In the genomic region with DNA sequence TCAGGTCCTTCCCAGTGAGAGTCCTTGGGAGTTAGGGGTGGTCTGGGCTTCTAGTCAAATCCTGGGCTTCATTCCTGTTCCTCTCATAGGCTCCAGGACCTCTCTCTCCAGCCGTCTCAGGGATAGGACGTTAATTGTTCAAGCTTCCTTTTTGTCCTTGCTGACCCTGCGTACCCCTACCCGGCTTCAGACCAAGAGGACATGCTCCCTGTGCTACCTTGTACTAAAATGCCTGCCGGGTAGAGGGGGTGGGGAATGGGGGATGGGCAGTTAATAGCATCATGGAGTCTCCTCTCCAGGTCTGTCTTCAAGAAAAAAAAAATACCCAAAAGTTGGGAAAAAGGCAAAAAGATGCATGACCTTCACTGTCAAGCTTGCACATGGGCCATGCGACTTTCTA, we compare ENCODE assay signal across 19 cellular contexts. TPM values are rescaled to one million over a fixed set of nuclear protein-coding genes. Genes with fewer than 3 reads are reported as not detected.
DNase-seq lines count a peak whose midpoint lies in the region; ATAC-seq and TF ChIP-seq lines count a peak whose summit lies in the region.
"Had no signal": no experiment of that assay in that cellular context is flagged by ENCODE, and none has a peak within 500 bp of the region (broad histone marks: within the 10 kb centered on the region; RNA-seq: fewer than 3 reads in every experiment).

No MANE protein-coding gene starts in this region.

- H3K27ac ChIP-seq in breast epithelium, result peak overlapping the region; percentile 83 to 88
- H3K27ac ChIP-seq in tibial artery, result peak overlapping the region; percentile 58 to 65
- peak overlapping the region; percentile 91 for H3K27ac ChIP-seq in vagina
- H3K27ac ChIP-seq in substantia nigra (ENCODE audit: low read depth, low read length, poor library complexity, severe bottlenecking), result no peak overlapping the region
- H3K27ac ChIP-seq: 22Rv1, BLaER1, C4-2B, GM23248 had no signal

- H3K36me3 Mint-ChIP-seq in MCF 10A (ENCODE audit: insufficient read depth, unreplicated experiment), result no peaks in the 10 kb centered on the region
- H3K36me3 Mint-ChIP-seq: CD4-positive, CD25-positive, alpha-beta regulatory T cell; CD8-positive, alpha-beta T cell had no signal

- peaks cover 8% of the 10 kb centered on the region for H3K9me3 Mint-ChIP-seq in MCF 10A (ENCODE audit: unreplicated experiment)

- TF ChIP-seq POLR2A in breast epithelium (IDR thresholded peaks at IDR 0.05) (no peak), vagina (IDR thresholded peaks at IDR 0.05) (no peak)

- H3K4me1 ChIP-seq in breast epithelium (peaks cover 0 to 10% of the 10 kb centered on the region in 2 donors), tibial artery (peaks cover 0 to 53% (median 22%) of the 10 kb centered on the region in 4 donors), vagina (peaks cover 22% of the 10 kb centered on the region)
- H3K4me1 ChIP-seq: BLaER1, Caco-2 had no signal

- no peak overlapping the region for H3K27ac Mint-ChIP-seq in MCF 10A (ENCODE audit: low read depth, unreplicated experiment)
- H3K27ac Mint-ChIP-seq: B cell; CD4-positive, CD25-positive, alpha-beta regulatory T cell; CD8-positive, alpha-beta T cell had no signal

- no peak for ATAC-seq in HG02588 (IDR thresholded peaks at IDR 0.05; ENCODE audit: unreplicated experiment)
- ATAC-seq: CD8-positive, alpha-beta T cell had no signal

- no peak overlapping the region for H3K4me3 Mint-ChIP-seq in MCF 10A (ENCODE audit: unreplicated experiment)
- H3K4me3 Mint-ChIP-seq: B cell; CD8-positive, alpha-beta T cell had no signal

- H3K36me3 ChIP-seq in breast epithelium (no peaks in the 10 kb centered on the region), tibial artery (no peaks in the 10 kb centered on the region), vagina (no peaks in the 10 kb centered on the region)
- H3K36me3 ChIP-seq: BLaER1 had no signal

- TF ChIP-seq CTCF in breast epithelium (IDR thresholded peaks at IDR 0.05) (no peak), MCF 10A (IDR thresholded peaks at IDR 0.05; ENCODE audit: unreplicated experiment) (no peak), tibial artery (IDR thresholded peaks at IDR 0.05) (no peak), vagina (IDR thresholded peaks at IDR 0.05) (no peak)

- no peak for DNase-seq in breast epithelium (ENCODE audit: low spot score in 2 of 2)
- no peak for DNase-seq in MCF 10A (ENCODE audit: unreplicated experiment)
- DNase-seq in tibial artery, result no peak
- DNase-seq in vagina (ENCODE audit: extremely low spot score in 2 of 2), result peak in 1 of 2 donors; percentile 64
- DNase-seq in substantia nigra (lab: John Stamatoyannopoulos, UW), result no peak
- DNase-seq: Caco-2; CD4-positive, CD25-positive, alpha-beta regulatory T cell; CD8-positive, alpha-beta T cell; DMS153; DND-41; GM23248; H7; HCEC 1CT had no signal

- H3K27me3 ChIP-seq in breast epithelium (no peaks in the 10 kb centered on the region), tibial artery (no peaks in the 10 kb centered on the region), vagina (no peaks in the 10 kb centered on the region)
- H3K27me3 ChIP-seq: BLaER1 had no signal

- CTCF ChIA-PET in MCF 10A (lab: Yijun Ruan, JAX), result interaction anchor here (0.6 to 0.8 kb wide), 4 partner anchors 77 to 1119 kb away, joined by 3 read pairs; no protein-coding TSS in a partner anchor

- POLR2A ChIA-PET in MCF 10A (lab: Yijun Ruan, JAX), result no interaction called here

- no peak overlapping the region for H3K4me3 ChIP-seq in breast epithelium
- no peak overlapping the region for H3K4me3 ChIP-seq in tibial artery
- H3K4me3 ChIP-seq in vagina, result no peak overlapping the region
- H3K4me3 ChIP-seq: BLaER1, GM23248 had no signal

- H3K4me1 Mint-ChIP-seq in MCF 10A (ENCODE audit: insufficient read depth, unreplicated experiment), result peaks cover 20% of the 10 kb centered on the region
- H3K4me1 Mint-ChIP-seq: B cell; CD4-positive, CD25-positive, alpha-beta regulatory T cell had no signal

- intact Hi-C loops in breast epithelium (cut with DNase I; ENCODE audit: low total_unique reads), result no loop called here
- intact Hi-C loops in MCF 10A (cut with micrococcal nuclease), result no loop called here
- intact Hi-C loops in tibial artery (cut with DNase I; ENCODE audit: low total_unique reads), result loop anchor here (10.0 kb wide), 1 partner anchor 73 kb away; no protein-coding TSS in a partner anchor
- intact Hi-C loops in vagina (cut with DNase I), result no loop called here

- no TSS peak for BruUV-seq in MCF 10A (replicated peaks; lab: Mats Ljungman, UMichigan)

- no peaks in the 10 kb centered on the region for H3K9me3 ChIP-seq in breast epithelium
- H3K9me3 ChIP-seq in tibial artery, result no peaks in the 10 kb centered on the region
- H3K9me3 ChIP-seq in vagina, result no peaks in the 10 kb centered on the region
- H3K9me3 ChIP-seq: Caco-2 had no signal

- no peaks in the 10 kb centered on the region for H3K27me3 Mint-ChIP-seq in MCF 10A (ENCODE audit: insufficient read depth, unreplicated experiment)

RNA-seq across cellular contexts. Expression of gene GALNT15, which starts 36.5 kb away (rescaled TPM):
- 100 to 1,000 TPM in 2 of 3 donors, 10 to 100 TPM in 1; 68.5 to 492 (median 215) TPM for total RNA-seq in breast epithelium
- 3.0 and 10.2 TPM in 2 replicates for total RNA-seq in MCF 10A (2022)
- 225 TPM for total RNA-seq in vagina
- total RNA-seq: B cell; Caco-2; CD4-positive, CD25-positive, alpha-beta regulatory T cell; CD8-positive, alpha-beta T cell; H1; H7 had no signal
